Comparison of ENCODE assay signal across 1 cellular context in genomic region chr17:29157310-29157709, GRCh38.
TF ChIP-seq lines count a peak whose summit lies in the region.

No MANE protein-coding gene starts in this region.

TF ChIP-seq in HepG2, 621 proteins besides CTCF, POLR2A, EP300 and RAD21 (continued from another document):
- no peak for TF ChIP-seq ZNF609 (CRISPR knock-in tag; IDR thresholded peaks at IDR 0.05; ENCODE audit: borderline replicate concordance)
